ENCODE assay signal across 16 cellular contexts in the genomic region with DNA sequence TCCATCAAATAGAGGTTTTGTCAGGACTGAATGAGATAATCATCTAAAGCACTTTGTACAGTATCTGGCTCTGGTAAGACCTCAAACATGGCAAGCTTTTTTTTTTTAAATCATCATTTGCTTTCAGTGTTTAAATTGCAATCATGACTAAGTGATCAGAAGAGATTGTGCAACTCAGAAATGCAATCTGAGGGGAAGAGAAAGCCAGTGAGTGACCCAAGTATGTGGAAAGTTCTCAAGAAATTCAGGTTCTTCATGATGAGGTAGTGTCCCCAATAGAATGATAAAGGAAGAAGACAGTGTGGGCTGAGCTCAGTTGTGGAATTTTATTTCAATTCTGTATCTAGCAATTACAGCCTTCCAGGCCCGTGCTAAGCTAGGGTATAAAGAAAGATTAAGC.
"Had no signal": no experiment of that assay in that cellular context is flagged by ENCODE, and none has a peak within 500 bp of the region (broad histone marks: within the 10 kb centered on the region; RNA-seq: fewer than 3 reads in every experiment).

No MANE protein-coding gene starts in this region.

- H3K27me3 ChIP-seq: ascending aorta, cardiac muscle cell, gastrocnemius medialis, left lung, suprapubic skin had no signal

- H3K4me3 ChIP-seq: ascending aorta, cardiac muscle cell, gastrocnemius medialis, heart right ventricle, left lung, suprapubic skin had no signal

- H3K27me3 Mint-ChIP-seq: progenitor cell of endocrine pancreas had no signal

- H3K9me3 Mint-ChIP-seq: activated CD8-positive, alpha-beta T cell treated with anti-CD3 and anti-CD28 coated beads for 36 hours; natural killer cell treated with Interleukin-12 subunit alpha and Interleukin-12 subunit beta and Interleukin-15 and Interleukin-18, amount 100 ng/mL, for 72 hours had no signal

- H3K36me3 ChIP-seq: ascending aorta, cardiac muscle cell, gastrocnemius medialis, heart right ventricle, left lung, suprapubic skin had no signal

- H3K4me3 Mint-ChIP-seq: activated CD4-positive, alpha-beta T cell treated with anti-CD3 and anti-CD28 coated beads for 36 hours; activated CD8-positive, alpha-beta T cell treated with anti-CD3 and anti-CD28 coated beads for 36 hours; natural killer cell treated with Interleukin-12 subunit alpha and Interleukin-12 subunit beta and Interleukin-15 and Interleukin-18, amount 100 ng/mL, for 72 hours had no signal

- H3K27ac ChIP-seq: ascending aorta, cardiac muscle cell, gastrocnemius medialis, heart right ventricle, left lung, suprapubic skin had no signal

- H3K4me1 Mint-ChIP-seq: activated CD4-positive, alpha-beta T cell treated with anti-CD3 and anti-CD28 coated beads for 36 hours had no signal

- ATAC-seq: activated CD4-positive, alpha-beta T cell treated with anti-CD3 and anti-CD28 coated beads for 36 hours; activated CD8-positive, alpha-beta T cell treated with anti-CD3 and anti-CD28 coated beads for 36 hours; gastrocnemius medialis; heart right ventricle; left lung; natural killer cell treated with Interleukin-12 subunit alpha and Interleukin-12 subunit beta and Interleukin-15 and Interleukin-18, amount 100 ng/mL, for 72 hours; stimulated activated naive CD8-positive, alpha-beta T cell treated with anti-CD3 and anti-CD28 coated beads, Interleukin-15, Interleukin-2, amounts not matched to agents 100 U/mL and 50 U/mL, for 24 hours had no signal

- H3K9me3 ChIP-seq: ascending aorta, gastrocnemius medialis, heart right ventricle, left lung, suprapubic skin had no signal

- DNase-seq: activated CD4-positive, alpha-beta T cell treated with anti-CD3 and anti-CD28 coated beads for 36 hours; activated CD8-positive, alpha-beta memory T cell treated with anti-CD3 and anti-CD28 coated beads, Interleukin-2, amount 50 U/mL, for 4 hours; activated CD8-positive, alpha-beta T cell treated with anti-CD3 and anti-CD28 coated beads for 36 hours; activated naive CD4-positive, alpha-beta T cell; gastrocnemius medialis; heart right ventricle; left lung; nucleus accumbens; stimulated activated CD4-positive, alpha-beta T cell treated with anti-CD3 and anti-CD28 coated beads, Interleukin-4, amount 100 ng/mL, for 1 hour; stimulated activated CD8-positive, alpha-beta memory T cell treated with anti-CD3 and anti-CD28 coated beads, Interleukin-4, amount 100 ng/mL, for 48 hours; stimulated activated naive CD8-positive, alpha-beta T cell treated with anti-CD3 and anti-CD28 coated beads, Interleukin-15, Interleukin-2, amounts not matched to agents 100 U/mL and 50 U/mL, for 24 hours had no signal

- H3K36me3 Mint-ChIP-seq: natural killer cell treated with Interleukin-12 subunit alpha and Interleukin-12 subunit beta and Interleukin-15 and Interleukin-18, amount 100 ng/mL, for 72 hours had no signal

- H3K27ac Mint-ChIP-seq: activated CD4-positive, alpha-beta T cell treated with anti-CD3 and anti-CD28 coated beads for 36 hours; activated CD8-positive, alpha-beta T cell treated with anti-CD3 and anti-CD28 coated beads for 36 hours; natural killer cell treated with Interleukin-12 subunit alpha and Interleukin-12 subunit beta and Interleukin-15 and Interleukin-18, amount 100 ng/mL, for 72 hours; progenitor cell of endocrine pancreas had no signal

- H3K4me1 ChIP-seq: ascending aorta, gastrocnemius medialis, heart right ventricle, left lung, suprapubic skin had no signal
